Comparison of ENCODE assay signal across 12 cellular contexts in genomic region chr15:97652700-97653167, GRCh38.
A peak's percentile ranks its signal among the peaks of the same experiment; 100 is the strongest.
DNase-seq lines count a peak whose midpoint lies in the region; TF ChIP-seq lines count a peak whose summit lies in the region.
"Had no signal": no experiment of that assay in that cellular context is flagged by ENCODE, and none has a peak within 500 bp of the region (broad histone marks: within the 10 kb centered on the region; RNA-seq: fewer than 3 reads in every experiment).

No MANE protein-coding gene starts in this region.

- no peaks in the 10 kb centered on the region for H3K9me3 Mint-ChIP-seq in activated T-cell treated with anti-CD3 and anti-CD28 coated beads, Interleukin-2, amount 50 U/mL, for 24 hours

- DNase-seq in NCI-H510A treated with DMSO at 0.1 percent for 48 hours (lab: John Stamatoyannopoulos, UW) (peak; percentile 0), NCI-H510A (lab: John Stamatoyannopoulos, UW) (no peak), SK-N-DZ (ENCODE audit: low spot score) (peak; percentile 8), superior temporal gyrus (ENCODE audit: extremely low spot score) (peak; percentile 10), RWPE1 (ENCODE audit: low spot score) (no peak)
- no peak for DNase-seq in activated T-cell treated with anti-CD3 and anti-CD28 coated beads, Interleukin-2, amount 50 U/mL, for 24 hours
- DNase-seq in central memory CD4-positive, alpha-beta T cell: no peak
- DNase-seq: GM23248; stimulated activated CD4-positive, alpha-beta T cell treated with anti-CD3 and anti-CD28 coated beads, Interleukin-15, amount 100 ng/mL, for 24 hours had no signal

- H3K4me1 Mint-ChIP-seq in activated T-cell treated with anti-CD3 and anti-CD28 coated beads, Interleukin-2, amount 50 U/mL, for 24 hours (ENCODE audit: low read depth): no peaks in the 10 kb centered on the region

- peaks cover 30% of the 10 kb centered on the region for H3K27me3 ChIP-seq in iPS-20b (ENCODE audit: insufficient read depth, low read length)

- CTCF ChIA-PET in RWPE1 (lab: Yijun Ruan, JAX): no interaction called here

- H3K27me3 Mint-ChIP-seq in activated T-cell treated with anti-CD3 and anti-CD28 coated beads, Interleukin-2, amount 50 U/mL, for 24 hours: peaks cover 28% of the 10 kb centered on the region

- H3K4me3 Mint-ChIP-seq in activated T-cell treated with anti-CD3 and anti-CD28 coated beads, Interleukin-2, amount 50 U/mL, for 24 hours: no peak overlapping the region

- H3K4me1 ChIP-seq in iPS-20b (ENCODE audit: insufficient read depth, low read length): peaks cover 14% of the 10 kb centered on the region

- peak overlapping the region; percentile 59; the same call in 1 of the 2 replicates for H3K9ac ChIP-seq in iPS-20b (ENCODE audit: low read depth, low read length)
- H3K9ac ChIP-seq: GM23248 had no signal

- no peaks in the 10 kb centered on the region for H3K9me3 ChIP-seq in iPS-20b (ENCODE audit: insufficient read depth, low read depth, low read length)

- POLR2A ChIA-PET in RWPE1 (lab: Yijun Ruan, JAX; ENCODE audit: low non-redundant PET): no interaction called here

- H3K27ac ChIP-seq in iPS-20b (ENCODE audit: low read length) (no peak overlapping the region), RWPE1 (no peak overlapping the region)
- H3K27ac ChIP-seq: GM23248, SK-N-MC had no signal

- peak overlapping the region; percentile 78 for H3K4me3 ChIP-seq in iPS-20b (ENCODE audit: low read length)
- H3K4me3 ChIP-seq: GM12878, GM23248, SK-N-MC had no signal

- no peaks in the 10 kb centered on the region for H3K36me3 Mint-ChIP-seq in activated T-cell treated with anti-CD3 and anti-CD28 coated beads, Interleukin-2, amount 50 U/mL, for 24 hours (ENCODE audit: low read depth)

- TF ChIP-seq CTCF in RWPE1 (conservative IDR thresholded peaks at IDR 0.05; ENCODE audit: low read depth): no peak

- H3K36me3 ChIP-seq in iPS-20b (ENCODE audit: insufficient read depth, low read depth, low read length): no peaks in the 10 kb centered on the region

- H3K27ac Mint-ChIP-seq in activated T-cell treated with anti-CD3 and anti-CD28 coated beads, Interleukin-2, amount 50 U/mL, for 24 hours: no peak overlapping the region

Comparison
In these comparisons a context has a peak if more than half of its experiments do, and no peak if none do; other contexts are left out.
1. DNase-seq: peak in NCI-H510A treated with DMSO at 0.1 percent for 48 hours (single experiment), SK-N-DZ (single experiment) and superior temporal gyrus (single experiment); none in NCI-H510A (single experiment), RWPE1 (single experiment), activated T-cell treated with anti-CD3 and anti-CD28 coated beads, Interleukin-2, amount 50 U/mL, for 24 hours (single experiment) and central memory CD4-positive, alpha-beta T cell (single experiment).